Comparison of ENCODE assay signal across 25 cellular contexts in genomic region chr11:126049159-126049558, GRCh38.
"Had no signal": no experiment of that assay in that cellular context is flagged by ENCODE, and none has a peak within 500 bp of the region (broad histone marks: within the 10 kb centered on the region; RNA-seq: fewer than 3 reads in every experiment).

No MANE protein-coding gene starts in this region.

- H3K36me3 ChIP-seq: colonic mucosa, gastrocnemius medialis, left lung, prostate gland, right atrium auricular region, thyroid gland had no signal

- H3K4me3 ChIP-seq: colonic mucosa, gastrocnemius medialis, left lung, prostate gland, right atrium auricular region, stomach, thyroid gland had no signal

- ATAC-seq: esophagus mucosa; gastrocnemius medialis; left lung; naive thymus-derived CD4-positive, alpha-beta T cell; sciatic nerve; stimulated activated effector memory CD8-positive, alpha-beta T cell treated with anti-CD3 and anti-CD28 coated beads, Interleukin-12 subunit alpha, Interleukin-12 subunit beta, amount 100 ng/mL, for 72 hours had no signal

- H3K4me1 ChIP-seq: colonic mucosa, gastrocnemius medialis, left lung, prostate gland had no signal

- H3K9me3 ChIP-seq: colonic mucosa, gastrocnemius medialis, left lung, prostate gland, right atrium auricular region, stomach, thyroid gland had no signal

- DNase-seq: colonic mucosa; effector CD8-positive, alpha-beta T cell; endodermal cell; foreskin fibroblast; gastrocnemius medialis; head of caudate nucleus; left cardiac atrium; left lung; mesendoderm; midbrain; naive thymus-derived CD4-positive, alpha-beta T cell; nephron progenitor cell; nucleus accumbens; stimulated activated CD4-positive, alpha-beta T cell treated with anti-CD3 and anti-CD28 coated beads, Interleukin-2, amount 100 ng/mL, for 24 hours; stimulated activated CD4-positive, alpha-beta T cell treated with anti-CD3 and anti-CD28 coated beads, Interleukin-4, amount 100 ng/mL, for 24 hours; stimulated activated naive CD4-positive, alpha-beta T cell treated with Interleukin-2 at 50 U/mL for 16 hours; stomach; thyroid gland; trophoblast cell had no signal

- H3K27ac ChIP-seq: colonic mucosa, epithelial cell of prostate, gastrocnemius medialis, left lung, prostate gland, right atrium auricular region, stomach, thyroid gland had no signal

- H3K27me3 ChIP-seq: colonic mucosa, gastrocnemius medialis, left lung, right atrium auricular region, stomach, thyroid gland had no signal
